8 cellular contexts compared by ENCODE assay signal in the genomic region with DNA sequence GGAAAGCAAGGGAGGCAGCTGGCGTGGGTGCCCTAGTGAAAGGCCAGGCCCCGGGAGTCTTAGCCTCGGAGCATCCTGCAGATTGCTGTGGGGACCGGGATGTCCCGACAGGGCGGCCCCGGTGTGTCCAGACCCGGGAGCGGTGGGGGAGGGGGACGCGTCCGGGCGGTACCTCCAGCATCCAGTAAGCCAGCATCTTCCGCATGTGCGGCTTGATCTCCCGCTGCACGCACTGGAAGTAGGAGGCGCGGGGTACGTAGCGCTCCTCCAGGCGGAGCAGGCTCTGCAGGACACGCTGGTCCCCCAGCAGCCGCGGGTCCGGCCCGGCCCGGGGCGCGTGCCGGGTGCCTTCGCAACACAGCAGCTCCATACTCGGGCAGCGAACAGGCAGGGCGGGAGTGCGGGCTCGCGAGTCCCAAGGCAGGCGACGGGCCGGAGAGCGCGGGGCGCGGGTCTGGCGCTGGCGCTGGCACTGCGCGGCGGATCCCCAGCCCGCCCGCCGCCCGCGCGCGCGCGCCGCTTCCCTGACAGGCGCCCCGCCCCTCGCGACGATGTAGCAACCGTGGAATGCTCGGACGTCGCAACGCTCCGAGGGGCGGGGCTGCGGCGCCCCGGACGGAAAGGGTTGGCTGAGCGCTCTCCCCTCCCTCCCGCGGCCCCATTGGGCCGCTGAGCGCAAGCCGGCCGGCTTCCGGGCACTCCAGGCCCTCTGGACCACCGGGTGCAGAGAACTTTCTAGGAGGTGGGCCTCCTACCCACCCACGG. TPM values are rescaled to one million over a fixed set of nuclear protein-coding genes. Genes with fewer than 3 reads are reported as not detected.
DNase-seq lines count a peak whose midpoint lies in the region; ATAC-seq and TF ChIP-seq lines count a peak whose summit lies in the region.

A gene (minus strand): TSS at position 529 of the 765 bp plus-strand sequence. CDS start 159 bp downstream, at position 370.

- H3K27me3 Mint-ChIP-seq in neural progenitor cell (ENCODE audit: insufficient read depth, low read depth) = peaks cover 12% of the 10 kb centered on the region

- no peaks in the 10 kb centered on the region for H3K36me3 Mint-ChIP-seq in neural progenitor cell

- H3K27me3 ChIP-seq in GM23248 (replicated peaks; ENCODE audit: insufficient read depth) (no peaks in the 10 kb centered on the region), RWPE2 (ENCODE audit: insufficient read depth, poor library complexity, severe bottlenecking) (no peaks in the 10 kb centered on the region), neural progenitor cell (peaks cover 9% of the 10 kb centered on the region), stomach smooth muscle (ENCODE audit: control insufficient read depth in 1 of 2, insufficient read depth in 2 of 2, low read length in 2 of 2) (no peaks in the 10 kb centered on the region)

- H3K9me2 ChIP-seq in GM23248 (ENCODE audit: insufficient read depth) = no peaks in the 10 kb centered on the region

- no peaks in the 10 kb centered on the region for H3K9me3 Mint-ChIP-seq in neural progenitor cell

- DNase-seq in EH (ENCODE audit: low read depth) (peak; percentile 93), GM23248 (peak; percentile 98), Kasumi-1 (lab: John Stamatoyannopoulos, UW) (peak; percentile 80 to 84), RWPE2 (ENCODE audit: low spot score) (peak; percentile 94), fibroblast of the aortic adventitia (ENCODE audit: low read depth) (peak; percentile 82), neural progenitor cell (ENCODE audit: low spot score) (peak; percentile 94)
- peak; percentile 87 for DNase-seq in activated T-helper 9 cell treated with anti-CD3 and anti-CD28 coated beads, Interleukin-2, amount 50 U/mL, for 16 hours (ENCODE audit: low read depth)

- 0 to 2% methylated on average over 24 to 59 of the region's 86 CpGs for WGBS in GM23248 (ENCODE audit: low coverage in 1 of 2, low lambda C conversion rate in 2 of 2, missing lambda C conversion rate in 2 of 2), 2 experiments

- in situ Hi-C loops in GM23248 (cut with MboI) = no loop called here

- H3K36me3 ChIP-seq in GM23248 (ENCODE audit: low read depth) (no peaks in the 10 kb centered on the region), RWPE2 (ENCODE audit: low read depth) (peaks cover 18% of the 10 kb centered on the region), neural progenitor cell (no peaks in the 10 kb centered on the region), stomach smooth muscle (ENCODE audit: control insufficient read depth in 2 of 2, insufficient read depth in 2 of 2, low read length in 2 of 2) (peaks cover 1 to 4% of the 10 kb centered on the region in 2 donors)

- H3K4me2 ChIP-seq in GM23248 (ENCODE audit: unreplicated experiment) (peak within 1 kb of the TSS; percentile 83), neural progenitor cell (peak within 1 kb of the TSS; percentile 96)

- no peaks in the 10 kb centered on the region for H3K9me3 ChIP-seq in GM23248 (ENCODE audit: low read depth)
- no peaks in the 10 kb centered on the region for H3K9me3 ChIP-seq in RWPE2 (ENCODE audit: severe bottlenecking)
- no peaks in the 10 kb centered on the region for H3K9me3 ChIP-seq in neural progenitor cell (ENCODE audit: low read depth)
- H3K9me3 ChIP-seq in stomach smooth muscle (ENCODE audit: control insufficient read depth in 2 of 2, low read length in 2 of 2) = no peaks in the 10 kb centered on the region

- peaks cover 28% of the 10 kb centered on the region for H3K4me1 Mint-ChIP-seq in neural progenitor cell

- H3F3A ChIP-seq in GM23248 (ENCODE audit: insufficient read depth) (peaks cover 38% of the 10 kb centered on the region), neural progenitor cell (ENCODE audit: low read depth) (peaks cover 38% of the 10 kb centered on the region)

- H3K79me2 ChIP-seq in GM23248 (ENCODE audit: insufficient read depth) (peaks cover 48% of the 10 kb centered on the region), neural progenitor cell (ENCODE audit: low read depth) (no peaks in the 10 kb centered on the region)

- TF ChIP-seq CTCF in RWPE2 (IDR thresholded peaks at IDR 0.05; ENCODE audit: poor library complexity, severe bottlenecking) = no peak
- TF ChIP-seq CTCF in fibroblast of the aortic adventitia (IDR thresholded peaks at IDR 0.05; ENCODE audit: insufficient read depth, low read length) = no peak
- TF ChIP-seq CTCF in neural progenitor cell (IDR thresholded peaks at IDR 0.05) = no peak

- peak within 1 kb of the TSS; percentile 92 for H3K4me3 Mint-ChIP-seq in neural progenitor cell

- peak within 1 kb of the TSS; percentile 77 for H3K27ac ChIP-seq in GM23248
- H3K27ac ChIP-seq in RWPE2 (ENCODE audit: poor library complexity, severe bottlenecking) = peak within 1 kb of the TSS; percentile 85
- no peak within 1 kb of the TSS for H3K27ac ChIP-seq in neural progenitor cell
- peak within 1 kb of the TSS; percentile 77 for H3K27ac ChIP-seq in stomach smooth muscle (ENCODE audit: low read length)

- no peaks in the 10 kb centered on the region for H4K20me1 ChIP-seq in GM23248 (ENCODE audit: insufficient read depth)
- H4K20me1 ChIP-seq in neural progenitor cell (ENCODE audit: low read depth) = peaks cover 17% of the 10 kb centered on the region

- H2AFZ ChIP-seq in GM23248 (peak within 1 kb of the TSS; percentile 88), neural progenitor cell (replicated peaks) (peak within 1 kb of the TSS; percentile 31)

- peak within 1 kb of the TSS; percentile 87 for H3K27ac Mint-ChIP-seq in neural progenitor cell

- H3K9ac ChIP-seq in GM23248 (peak within 1 kb of the TSS; percentile 78), neural progenitor cell (no peak within 1 kb of the TSS), stomach smooth muscle (ENCODE audit: low read length in 2 of 2) (peak within 1 kb of the TSS; percentile 73 to 76)

- peaks cover 36% of the 10 kb centered on the region for H3K4me1 ChIP-seq in GM23248 (ENCODE audit: insufficient read depth)
- H3K4me1 ChIP-seq in RWPE2 (ENCODE audit: insufficient read depth, poor library complexity, severe bottlenecking) = peaks cover 16% of the 10 kb centered on the region
- peaks cover 27% of the 10 kb centered on the region for H3K4me1 ChIP-seq in neural progenitor cell
- H3K4me1 ChIP-seq in stomach smooth muscle (ENCODE audit: control insufficient read depth, insufficient read depth, low read length) = peaks cover 45% of the 10 kb centered on the region

- ATAC-seq in RWPE2 (ENCODE audit: low read depth) = peak; percentile 80

- H3K4me3 ChIP-seq in GM23248 (peak within 1 kb of the TSS; percentile 99), RWPE2 (ENCODE audit: severe bottlenecking) (peak within 1 kb of the TSS; percentile 88), fibroblast of the aortic adventitia (ENCODE audit: low read depth, low read length) (peak within 1 kb of the TSS; percentile 95), neural progenitor cell (peak within 1 kb of the TSS; percentile 69), stomach smooth muscle (ENCODE audit: low read length in 2 of 2) (peak within 1 kb of the TSS; percentile 80 to 89)

RNA-seq across cellular contexts. Expression of the gene that starts here (rescaled TPM):
- 47.8 and 48.1 TPM in 2 replicates for total RNA-seq in GM23248 (2014; rRNA removed; shearing (Covaris generic))
- polyA plus RNA-seq in GM23248 (2016; fragmentation: Nextera tagmentation; extraction: Ambion mirVana) = 70.7 and 73.6 TPM in 2 replicates
- total RNA-seq in fibroblast of the aortic adventitia (ENCODE audit: low replicate concordance) (25.8 and 28.1 TPM in 2 replicates), neural progenitor cell (ENCODE audit: low replicate concordance) (7.6 and 16.2 TPM in 2 replicates)
